In the genomic region with DNA sequence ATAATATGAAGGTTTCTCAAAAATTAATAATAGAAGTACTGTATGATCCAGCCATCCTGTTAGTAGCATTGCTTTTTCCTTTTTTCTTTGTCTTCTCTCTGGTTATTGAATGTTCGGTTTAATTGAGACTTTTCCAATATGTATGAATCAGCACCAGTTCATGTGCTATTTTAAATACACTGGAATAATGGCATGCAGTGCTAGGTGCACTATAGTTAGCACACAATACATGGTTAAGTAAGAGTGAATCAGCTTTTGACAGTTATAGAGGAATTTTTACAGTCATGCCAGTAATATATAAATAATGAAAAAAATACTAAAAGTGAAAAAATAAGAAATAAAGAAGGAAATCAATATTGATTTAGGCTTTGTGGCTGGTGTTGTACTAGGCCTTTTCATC, we compare ENCODE assay signal across 25 cellular contexts.
"Had no signal": no experiment of that assay in that cellular context is flagged by ENCODE, and none has a peak within 500 bp of the region (broad histone marks: within the 10 kb centered on the region; RNA-seq: fewer than 3 reads in every experiment).

No MANE protein-coding gene starts in this region.

- DNase-seq: effector CD4-positive, alpha-beta T cell; endodermal cell; foreskin melanocyte; head of caudate nucleus; kidney; left cardiac atrium; left ventricle myocardium inferior; mesenchymal stem cell; naive thymus-derived CD4-positive, alpha-beta T cell; posterior cingulate gyrus; stimulated activated CD4-positive, alpha-beta T cell treated with anti-CD3 and anti-CD28 coated beads, Interleukin-2, amount 100 ng/mL, for 48 hours; stimulated activated CD8-positive, alpha-beta memory T cell treated with anti-CD3 and anti-CD28 coated beads, Interleukin-4, amount 100 ng/mL, for 48 hours; stimulated activated naive CD8-positive, alpha-beta T cell treated with anti-CD3 and anti-CD28 coated beads, Interleukin-15, Interleukin-2, amounts not matched to agents 100 U/mL and 50 U/mL, for 24 hours; thyroid gland; uterus had no signal

- H3K4me1 ChIP-seq: left ventricle myocardium inferior, right atrium auricular region, suprapubic skin, thyroid gland, uterus had no signal

- H3K27ac ChIP-seq: coronary artery, hepatocyte, left ventricle myocardium inferior, neutrophil, right atrium auricular region, suprapubic skin, thyroid gland, uterus had no signal

- H3K36me3 ChIP-seq: left ventricle myocardium inferior, neutrophil, right atrium auricular region, suprapubic skin, thyroid gland, uterus had no signal

- H3K79me2 ChIP-seq: hepatocyte had no signal

- ATAC-seq: esophagus mucosa; left cardiac atrium; naive thymus-derived CD4-positive, alpha-beta T cell; stimulated activated effector memory CD8-positive, alpha-beta T cell treated with anti-CD3 and anti-CD28 coated beads, Interleukin-12 subunit alpha, Interleukin-12 subunit beta, amount 100 ng/mL, for 72 hours; stimulated activated naive CD8-positive, alpha-beta T cell treated with anti-CD3 and anti-CD28 coated beads, Interleukin-15, Interleukin-2, amounts not matched to agents 100 U/mL and 50 U/mL, for 24 hours had no signal

- H3K9me3 ChIP-seq: left ventricle myocardium inferior, neutrophil, right atrium auricular region, suprapubic skin, thyroid gland, uterus had no signal

- H3K27me3 ChIP-seq: neutrophil, right atrium auricular region, suprapubic skin, thyroid gland, uterus had no signal

- H3K4me3 ChIP-seq: coronary artery, hepatocyte, left ventricle myocardium inferior, lung, right atrium auricular region, smooth muscle cell, suprapubic skin, thyroid gland, uterus had no signal

- H2AFZ ChIP-seq: hepatocyte had no signal

- H3K4me2 ChIP-seq: hepatocyte, smooth muscle cell had no signal

- FAIRE-seq: endothelial cell of umbilical vein, kidney had no signal
